Comparison of ENCODE assay signal across 8 cellular contexts in the genomic region with DNA sequence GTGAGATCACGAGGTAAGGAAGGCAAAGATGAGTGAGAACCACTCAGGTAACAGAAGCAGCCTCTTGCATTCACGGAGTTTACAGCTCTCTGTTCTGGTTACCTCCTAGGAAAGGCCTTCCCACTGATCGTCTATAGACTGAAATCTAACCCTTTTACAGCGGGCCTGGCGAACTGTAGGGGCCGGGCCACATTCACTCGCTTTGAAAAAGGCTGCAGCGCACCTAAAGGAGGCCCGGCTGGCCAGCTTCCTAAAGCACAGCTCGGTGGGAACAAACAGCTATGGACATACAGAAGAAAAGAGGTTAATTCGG. TPM values are rescaled to one million over a fixed set of nuclear protein-coding genes. Genes with fewer than 3 reads are reported as not detected.
DNase-seq lines count a peak whose midpoint lies in the region; ATAC-seq and TF ChIP-seq lines count a peak whose summit lies in the region.

No MANE protein-coding gene starts in this region.

- H3K9me3 ChIP-seq in BE2C = no peaks in the 10 kb centered on the region

- no peaks in the 10 kb centered on the region for H3K9me3 Mint-ChIP-seq in activated naive CD8-positive, alpha-beta T cell treated with anti-CD3 and anti-CD28 coated beads, Interleukin-2, amount 50 U/mL, for 24 hours
- H3K9me3 Mint-ChIP-seq in stimulated activated naive B cell treated with anti-CD40 and anti-IgM and Interleukin-4, amounts not matched to agents 10 μg/mL and 1 μg/mL and 100 μg/mL, for 72 hours = no peaks in the 10 kb centered on the region

- H3K27me3 ChIP-seq in BE2C = no peaks in the 10 kb centered on the region

- H3K4me1 Mint-ChIP-seq in activated naive CD8-positive, alpha-beta T cell treated with anti-CD3 and anti-CD28 coated beads, Interleukin-2, amount 50 U/mL, for 24 hours = peaks cover 62% of the 10 kb centered on the region
- peaks cover 24 to 45% of the 10 kb centered on the region in 2 donors for H3K4me1 Mint-ChIP-seq in stimulated activated naive B cell treated with anti-CD40 and anti-IgM and Interleukin-4, amounts not matched to agents 10 μg/mL and 1 μg/mL and 100 μg/mL, for 72 hours

- H3K27me3 Mint-ChIP-seq in activated naive CD8-positive, alpha-beta T cell treated with anti-CD3 and anti-CD28 coated beads, Interleukin-2, amount 50 U/mL, for 24 hours = no peaks in the 10 kb centered on the region
- H3K27me3 Mint-ChIP-seq in stimulated activated naive B cell treated with anti-CD40 and anti-IgM and Interleukin-4, amounts not matched to agents 10 μg/mL and 1 μg/mL and 100 μg/mL, for 72 hours = no peaks in the 10 kb centered on the region

- H3K27ac Mint-ChIP-seq in activated naive CD8-positive, alpha-beta T cell treated with anti-CD3 and anti-CD28 coated beads, Interleukin-2, amount 50 U/mL, for 24 hours = peak overlapping the region; percentile 97
- H3K27ac Mint-ChIP-seq in stimulated activated naive B cell treated with anti-CD40 and anti-IgM and Interleukin-4, amounts not matched to agents 10 μg/mL and 1 μg/mL and 100 μg/mL, for 72 hours = peak overlapping the region; percentile 98

- TF ChIP-seq CTCF in BE2C (IDR thresholded peaks at IDR 0.05; ENCODE audit: low read depth, low read length) (no peak), HFF-Myc (IDR thresholded peaks at IDR 0.05; ENCODE audit: low read depth, low read length, missing control alignments) (no peak)

- no peak for DNase-seq in BE2C
- DNase-seq in HFF-Myc (ENCODE audit: extremely low read depth, low read depth) = no peak
- DNase-seq in activated naive CD8-positive, alpha-beta T cell treated with anti-CD3 and anti-CD28 coated beads, Interleukin-2, amount 50 U/mL, for 24 hours = no peak
- peak; percentile 22 for DNase-seq in iPS-NIHi11 (ENCODE audit: low spot score)
- no peak for DNase-seq in stimulated activated naive B cell treated with anti-CD40 and anti-IgM and Interleukin-4, amounts not matched to agents 10 μg/mL and 1 μg/mL and 100 μg/mL, for 72 hours
- DNase-seq in effector CD8-positive, alpha-beta T cell (lab: John Stamatoyannopoulos, UW) = no peak
- no peak for DNase-seq in NCI-H526 (lab: John Stamatoyannopoulos, UW)
- no peak for DNase-seq in DMS153 (lab: John Stamatoyannopoulos, UW)

- H3K36me3 Mint-ChIP-seq in activated naive CD8-positive, alpha-beta T cell treated with anti-CD3 and anti-CD28 coated beads, Interleukin-2, amount 50 U/mL, for 24 hours (ENCODE audit: low read depth) = peaks cover 71% of the 10 kb centered on the region
- H3K36me3 Mint-ChIP-seq in stimulated activated naive B cell treated with anti-CD40 and anti-IgM and Interleukin-4, amounts not matched to agents 10 μg/mL and 1 μg/mL and 100 μg/mL, for 72 hours = peaks cover 20 to 45% of the 10 kb centered on the region in 2 donors

- H3K36me3 ChIP-seq in BE2C = peaks cover 53% of the 10 kb centered on the region

- ATAC-seq in activated naive CD8-positive, alpha-beta T cell treated with anti-CD3 and anti-CD28 coated beads, Interleukin-2, amount 50 U/mL, for 24 hours = no peak
- no peak for ATAC-seq in stimulated activated naive B cell treated with anti-CD40 and anti-IgM and Interleukin-4, amounts not matched to agents 10 μg/mL and 1 μg/mL and 100 μg/mL, for 72 hours (replicated peaks)

- H3K4me3 ChIP-seq in BE2C (ENCODE audit: low read depth, low read length) = peak overlapping the region; percentile 89
- H3K4me3 ChIP-seq in HFF-Myc (replicated peaks; ENCODE audit: low read depth, low read length) = peak overlapping the region; percentile 98

- no peaks in the 10 kb centered on the region for H3K4me1 ChIP-seq in BE2C

- H3K4me3 Mint-ChIP-seq in activated naive CD8-positive, alpha-beta T cell treated with anti-CD3 and anti-CD28 coated beads, Interleukin-2, amount 50 U/mL, for 24 hours = peak overlapping the region; percentile 95
- H3K4me3 Mint-ChIP-seq in stimulated activated naive B cell treated with anti-CD40 and anti-IgM and Interleukin-4, amounts not matched to agents 10 μg/mL and 1 μg/mL and 100 μg/mL, for 72 hours = peak overlapping the region; percentile 88 to 99

RNA-seq across cellular contexts. Expression of gene ATP5MK, which starts 0.6 kb away (rescaled TPM):
- polyA plus RNA-seq in BE2C (2012; ENCODE audit: insufficient read depth, insufficient read length, low read depth) = 468 TPM

RNA-seq across cellular contexts. Expression of gene PDCD11, which starts 0.7 kb away (rescaled TPM):
- polyA plus RNA-seq in BE2C (2012; ENCODE audit: insufficient read depth, insufficient read length, low read depth) = 73.4 TPM

RNA-seq across cellular contexts. Expression of gene TAF5, which starts 27.9 kb away (rescaled TPM):
- 8.3 TPM for polyA plus RNA-seq in BE2C (2012; ENCODE audit: insufficient read depth, insufficient read length, low read depth)

RNA-seq across cellular contexts. Expression of gene PCGF6, which starts 44.8 kb away (rescaled TPM):
- 10.4 TPM for polyA plus RNA-seq in BE2C (2012; ENCODE audit: insufficient read depth, insufficient read length, low read depth)

RNA-seq across cellular contexts. Expression of gene CALHM2, which starts 56.5 kb away (rescaled TPM):
- polyA plus RNA-seq in BE2C (2012; ENCODE audit: insufficient read depth, insufficient read length, low read depth) = 57.6 TPM
